23 cellular contexts compared by ENCODE assay signal in the genomic region with DNA sequence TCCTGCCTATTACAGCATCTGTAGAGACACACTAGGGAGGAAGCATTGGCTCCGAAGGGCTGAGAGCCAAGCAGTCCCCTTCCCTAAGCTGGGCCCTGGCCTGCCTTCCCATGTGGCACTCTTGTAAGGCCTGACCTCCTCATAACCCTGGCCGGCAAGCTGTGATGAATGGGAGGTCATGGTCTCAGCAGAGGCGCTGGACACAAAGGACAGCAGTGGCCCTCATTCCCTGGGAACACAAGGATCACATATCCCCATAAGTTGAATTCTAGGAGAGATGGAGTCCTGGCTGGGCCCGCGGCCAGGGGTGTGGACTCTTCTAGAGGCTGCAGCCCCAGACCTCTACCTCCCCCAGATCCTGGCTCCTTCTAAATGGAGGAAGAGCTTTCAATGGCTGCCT.
DNase-seq lines count a peak whose midpoint lies in the region; ATAC-seq, FAIRE-seq and TF ChIP-seq lines count a peak whose summit lies in the region.
"Had no signal": no experiment of that assay in that cellular context is flagged by ENCODE, and none has a peak within 500 bp of the region (broad histone marks: within the 10 kb centered on the region; RNA-seq: fewer than 3 reads in every experiment).

No MANE protein-coding gene starts in this region.

- no peaks in the 10 kb centered on the region for H3F3A ChIP-seq in PC-9 (ENCODE audit: insufficient read depth, low read depth)

- H2AFZ ChIP-seq in PC-9, result no peak overlapping the region
- H2AFZ ChIP-seq: GM23338 had no signal

- H3K36me3 Mint-ChIP-seq in nephron (ENCODE audit: low read depth), result no peaks in the 10 kb centered on the region
- H3K36me3 Mint-ChIP-seq: CD4-positive, CD25-positive, alpha-beta regulatory T cell; CD8-positive, alpha-beta memory T cell had no signal

- no peaks in the 10 kb centered on the region for H3K4me1 ChIP-seq in esophagus muscularis mucosa
- no peaks in the 10 kb centered on the region for H3K4me1 ChIP-seq in PC-9 (replicated peaks; ENCODE audit: insufficient read depth)
- H3K4me1 ChIP-seq: BE2C had no signal

- peaks cover 26% of the 10 kb centered on the region for H3K27me3 Mint-ChIP-seq in nephron (ENCODE audit: low read depth)
- H3K27me3 Mint-ChIP-seq: CD4-positive, CD25-positive, alpha-beta regulatory T cell had no signal

- H3K79me2 ChIP-seq in PC-9 (ENCODE audit: low read depth), result no peaks in the 10 kb centered on the region

- H3K9me2 ChIP-seq in PC-9 (ENCODE audit: insufficient read depth), result no peaks in the 10 kb centered on the region

- no peak for ATAC-seq in sciatic nerve
- ATAC-seq: GM12878, GM23338 had no signal

- no peak for TF ChIP-seq CTCF in coronary artery (IDR thresholded peaks at IDR 0.05)
- no peak for TF ChIP-seq CTCF in esophagus muscularis mucosa (IDR thresholded peaks at IDR 0.05)
- TF ChIP-seq CTCF in nephron (IDR thresholded peaks at IDR 0.05; ENCODE audit: unreplicated experiment in 3 of 3), result no peak
- no peak for TF ChIP-seq CTCF in PC-9 (conservative IDR thresholded peaks at IDR 0.05)

- TF ChIP-seq POLR2A in esophagus muscularis mucosa (IDR thresholded peaks at IDR 0.05; ENCODE audit: low read depth), result no peak
- no peak for TF ChIP-seq POLR2A in GM12892 (IDR thresholded peaks at IDR 0.05; ENCODE audit: low read depth, low read length)

- peak overlapping the region in 2 of 3 experiments; percentile 0 to 29 for H3K27ac Mint-ChIP-seq in nephron
- H3K27ac Mint-ChIP-seq: CD4-positive, CD25-positive, alpha-beta regulatory T cell; CD8-positive, alpha-beta memory T cell; GM23338 had no signal

- no peaks in the 10 kb centered on the region for H3K27me3 ChIP-seq in esophagus muscularis mucosa
- peaks cover 2% of the 10 kb centered on the region; the same call in 1 of the 2 replicates for H3K27me3 ChIP-seq in PC-9 (ENCODE audit: insufficient read depth, low read depth)
- H3K27me3 ChIP-seq: BE2C had no signal

- H3K4me3 ChIP-seq in coronary artery (no peak overlapping the region), esophagus muscularis mucosa (no peak overlapping the region), PC-9 (no peak overlapping the region)
- H3K4me3 ChIP-seq: GM12878, GM23338 had no signal

- H3K27ac ChIP-seq in coronary artery (no peak overlapping the region), esophagus muscularis mucosa (replicated peaks in 1 of 4) (no peak overlapping the region), PC-9 (no peak overlapping the region)
- H3K27ac ChIP-seq: HL-60 had no signal

- FAIRE-seq in GM12892 (lab: Jason Lieb, UNC), result no peak
- FAIRE-seq: A204.1, GM12878, H54 had no signal

- intact Hi-C loops in esophagus muscularis mucosa (cut with DNase I) (no loop called here), sciatic nerve (cut with DNase I) (no loop called here), PC-9 (cut with micrococcal nuclease; ENCODE audit: unreplicated experiment) (no loop called here)

- no peaks in the 10 kb centered on the region for H4K20me1 ChIP-seq in PC-9 (ENCODE audit: insufficient read depth)

- CTCF ChIA-PET in PC-9 (lab: Charles Lee), result no interaction called here

- H3K36me3 ChIP-seq in esophagus muscularis mucosa (no peaks in the 10 kb centered on the region), PC-9 (ENCODE audit: low read depth) (no peaks in the 10 kb centered on the region)
- H3K36me3 ChIP-seq: BE2C had no signal

- peaks cover 47% of the 10 kb centered on the region for H3K4me1 Mint-ChIP-seq in nephron
- H3K4me1 Mint-ChIP-seq: CD4-positive, CD25-positive, alpha-beta regulatory T cell; CD8-positive, alpha-beta memory T cell; GM23338 had no signal

- peak; percentile 26 for DNase-seq in coronary artery (ENCODE audit: low spot score)
- peak; percentile 66 for DNase-seq in esophagus muscularis mucosa (ENCODE audit: extremely low spot score)
- DNase-seq in sciatic nerve (ENCODE audit: low spot score), result peak; percentile 6
- DNase-seq in GM12892 (ENCODE audit: insufficient read length), result no peak
- DNase-seq in PC-9, result no peak
- no peak for DNase-seq in NCI-H2196 (lab: John Stamatoyannopoulos, UW; ENCODE audit: unreplicated experiment)
- DNase-seq: ACHN; BE2C; C1 segment of cervical spinal cord; CD4-positive, CD25-positive, alpha-beta regulatory T cell; CD8-positive, alpha-beta memory T cell; COR-L47; DMS 273 treated with DMSO at 0.1 percent for 48 hours; DMS53; DND-41; EL; HCEC 1CT had no signal

- H3K9me3 Mint-ChIP-seq in nephron, result peaks cover 2% of the 10 kb centered on the region
- H3K9me3 Mint-ChIP-seq: GM23338 had no signal

- no peak overlapping the region for H3K4me3 Mint-ChIP-seq in nephron
- H3K4me3 Mint-ChIP-seq: CD4-positive, CD25-positive, alpha-beta regulatory T cell; CD8-positive, alpha-beta memory T cell; GM23338 had no signal

- 100% methylated on average over 1 of the region's 5 CpGs for WGBS in esophagus muscularis mucosa

- H3K4me2 ChIP-seq in PC-9, result no peak overlapping the region
- H3K4me2 ChIP-seq: GM23338 had no signal

- BruUV-seq in PC-9 (replicated peaks; lab: Mats Ljungman, UMichigan), result no TSS peak

- peaks cover 0 to 2% (median 0%) of the 10 kb centered on the region in 4 donors for H3K9me3 ChIP-seq in esophagus muscularis mucosa
- H3K9me3 ChIP-seq in PC-9 (ENCODE audit: insufficient read depth, low read depth), result no peaks in the 10 kb centered on the region
- H3K9me3 ChIP-seq: BE2C had no signal

- TF ChIP-seq EP300 in esophagus muscularis mucosa (IDR thresholded peaks at IDR 0.05), result no peak

- POLR2A ChIA-PET in PC-9 (lab: Charles Lee; ENCODE audit: unreplicated experiment), result no interaction called here

Comparison
In these comparisons a context has a peak if more than half of its experiments do, and no peak if none do; other contexts are left out.
1. DNase-seq: peak in coronary artery (single experiment), esophagus muscularis mucosa (single experiment) and sciatic nerve (single experiment); none in GM12892 (single experiment), PC-9 (0 of 2) and NCI-H2196 (single experiment).